ENCODE assay signal across 15 cellular contexts in the genomic region with DNA sequence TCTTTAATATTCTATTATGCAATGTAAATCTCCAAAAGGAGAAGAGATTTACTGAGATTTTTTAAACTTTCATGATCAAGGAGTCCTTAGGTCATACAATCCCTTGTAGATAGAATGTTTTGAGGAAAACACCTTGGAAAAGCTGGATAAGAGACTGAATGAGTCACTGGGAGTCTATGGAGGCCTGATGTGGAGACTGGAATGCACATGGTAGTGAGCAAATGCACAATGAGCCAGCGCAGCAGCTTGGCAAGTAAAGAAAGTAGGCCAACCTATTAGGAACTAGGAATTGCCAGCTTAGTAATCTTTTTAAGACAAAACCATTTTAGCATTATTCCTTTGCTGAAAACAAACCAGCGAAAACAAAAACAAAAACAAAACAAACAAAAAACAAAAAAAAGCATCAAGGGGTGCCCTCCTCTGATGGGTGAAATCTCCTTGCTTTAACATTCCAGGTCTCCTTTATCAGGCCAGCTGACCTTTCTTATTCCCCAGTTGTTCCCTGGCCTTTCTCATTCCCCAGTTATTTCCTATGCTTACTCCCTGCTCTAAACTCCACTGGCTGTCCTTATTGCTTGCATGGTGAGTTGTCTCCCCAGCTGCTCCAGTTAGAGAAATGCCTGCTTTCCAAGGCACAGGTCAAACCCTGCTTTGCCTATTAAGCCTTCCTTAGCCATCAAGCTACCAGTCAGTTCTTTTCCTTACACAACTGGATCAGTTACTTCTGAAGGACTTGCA.
DNase-seq lines count a peak whose midpoint lies in the region; ATAC-seq and TF ChIP-seq lines count a peak whose summit lies in the region.
"Had no signal": no experiment of that assay in that cellular context is flagged by ENCODE, and none has a peak within 500 bp of the region (broad histone marks: within the 10 kb centered on the region; RNA-seq: fewer than 3 reads in every experiment).

No MANE protein-coding gene starts in this region.

- peak overlapping the region; percentile 63 to 70 for H3K27ac ChIP-seq in thoracic aorta

- intact Hi-C loops in MCF 10A (cut with micrococcal nuclease), result no loop called here

- peak overlapping the region; percentile 2 for H3K9ac ChIP-seq in adipocyte (ENCODE audit: low read length)

- DNase-seq in GM03348 (ENCODE audit: low spot score), result peak; percentile 76
- peak; percentile 47 for DNase-seq in adipocyte (ENCODE audit: low read depth)
- peak; percentile 30 for DNase-seq in fibroblast of villous mesenchyme (ENCODE audit: low read depth)
- DNase-seq in thoracic aorta (ENCODE audit: low spot score), result no peak
- DNase-seq in NCI-H1930 (lab: John Stamatoyannopoulos, UW), result no peak
- no peak for DNase-seq in MCF 10A (ENCODE audit: unreplicated experiment)
- DNase-seq: activated CD4-positive, alpha-beta T cell treated with anti-CD3 and anti-CD28 coated beads for 36 hours; Caco-2; NCI-H1105 treated with DMSO at 0.1 percent for 48 hours; NCI-H524; stimulated activated CD4-positive, alpha-beta T cell treated with anti-CD3 and anti-CD28 coated beads, Interleukin-2, amount 100 ng/mL, for 48 hours; T-helper 17 cell had no signal

- H3K4me3 ChIP-seq in adipocyte (ENCODE audit: low read length), result peak overlapping the region; percentile 19
- H3K4me3 ChIP-seq in fibroblast of villous mesenchyme (ENCODE audit: low read depth, low read length), result no peak overlapping the region
- no peak overlapping the region for H3K4me3 ChIP-seq in thoracic aorta

- ATAC-seq in thoracic aorta (ENCODE audit: insufficient number of reproducible peaks, low FRiP score, low read depth), result peak; percentile 42
- ATAC-seq in HG02678 (IDR thresholded peaks at IDR 0.05; ENCODE audit: unreplicated experiment), result no peak
- ATAC-seq: activated CD4-positive, alpha-beta T cell treated with anti-CD3 and anti-CD28 coated beads for 36 hours; T-helper 17 cell had no signal

- no TSS peak for BruUV-seq in MCF 10A (replicated peaks; lab: Mats Ljungman, UMichigan)

- no peak overlapping the region for H3K27ac Mint-ChIP-seq in MCF 10A (ENCODE audit: low read depth, unreplicated experiment)
- H3K27ac Mint-ChIP-seq: activated CD4-positive, alpha-beta T cell treated with anti-CD3 and anti-CD28 coated beads for 36 hours; activated naive CD8-positive, alpha-beta T cell; dendritic cell treated with granulocyte-macrophage colony-stimulating factor and Interleukin-4, amounts not matched to agents 40 ng/mL and 50 ng/mL, for 4 days; T-helper 17 cell had no signal

- no peaks in the 10 kb centered on the region for H3K27me3 ChIP-seq in adipocyte (replicated peaks; ENCODE audit: control insufficient read depth, insufficient read depth, low read length)
- no peaks in the 10 kb centered on the region for H3K27me3 ChIP-seq in thoracic aorta (replicated peaks; ENCODE audit: insufficient read depth)

- TF ChIP-seq CTCF in fibroblast of villous mesenchyme (IDR thresholded peaks at IDR 0.05; ENCODE audit: insufficient read depth, low read depth, low read length) (no peak), thoracic aorta (IDR thresholded peaks at IDR 0.05) (no peak), MCF 10A (IDR thresholded peaks at IDR 0.05; ENCODE audit: unreplicated experiment) (no peak)

- no peak overlapping the region for H3K4me3 Mint-ChIP-seq in MCF 10A (ENCODE audit: unreplicated experiment)
- H3K4me3 Mint-ChIP-seq: activated CD4-positive, alpha-beta T cell treated with anti-CD3 and anti-CD28 coated beads for 36 hours; activated naive CD8-positive, alpha-beta T cell; dendritic cell treated with granulocyte-macrophage colony-stimulating factor and Interleukin-4, amounts not matched to agents 40 ng/mL and 50 ng/mL, for 4 days; T-helper 17 cell had no signal

- H3K36me3 Mint-ChIP-seq in MCF 10A (ENCODE audit: insufficient read depth, unreplicated experiment), result no peaks in the 10 kb centered on the region
- H3K36me3 Mint-ChIP-seq: activated naive CD8-positive, alpha-beta T cell had no signal

- POLR2A ChIA-PET in MCF 10A (lab: Yijun Ruan, JAX), result no interaction called here

- H3K36me3 ChIP-seq in adipocyte (ENCODE audit: control insufficient read depth, insufficient read depth, low read length, severe bottlenecking), result no peaks in the 10 kb centered on the region
- H3K36me3 ChIP-seq in thoracic aorta, result no peaks in the 10 kb centered on the region

- CTCF ChIA-PET in MCF 10A (lab: Yijun Ruan, JAX), result interaction anchor here (0.6 to 1.1 kb wide), 2 partner anchors 12 to 212 kb away, joined by 3 to 6 read pairs; no protein-coding TSS in a partner anchor

- H3K4me1 ChIP-seq in adipocyte (ENCODE audit: control insufficient read depth, insufficient read depth, low read length), result peaks cover 50% of the 10 kb centered on the region
- H3K4me1 ChIP-seq in thoracic aorta (ENCODE audit: control insufficient read depth in 1 of 2, low read depth in 2 of 2), result peaks cover 44 to 75% of the 10 kb centered on the region in 2 donors

- H3K9me3 ChIP-seq in adipocyte (ENCODE audit: control insufficient read depth, low read length) (no peaks in the 10 kb centered on the region), thoracic aorta (no peaks in the 10 kb centered on the region)
- H3K9me3 ChIP-seq: Caco-2 had no signal

- no peaks in the 10 kb centered on the region for H3K27me3 Mint-ChIP-seq in MCF 10A (ENCODE audit: insufficient read depth, unreplicated experiment)
- H3K27me3 Mint-ChIP-seq: dendritic cell treated with granulocyte-macrophage colony-stimulating factor and Interleukin-4, amounts not matched to agents 40 ng/mL and 50 ng/mL, for 4 days had no signal

- H3K9me3 Mint-ChIP-seq in MCF 10A (ENCODE audit: unreplicated experiment), result no peaks in the 10 kb centered on the region
- H3K9me3 Mint-ChIP-seq: dendritic cell treated with granulocyte-macrophage colony-stimulating factor and Interleukin-4, amounts not matched to agents 40 ng/mL and 50 ng/mL, for 4 days had no signal

- peaks cover 6% of the 10 kb centered on the region for H3K4me1 Mint-ChIP-seq in MCF 10A (ENCODE audit: insufficient read depth, unreplicated experiment)
- H3K4me1 Mint-ChIP-seq: activated CD4-positive, alpha-beta T cell treated with anti-CD3 and anti-CD28 coated beads for 36 hours; T-helper 17 cell had no signal

Comparison
In these comparisons a context has a peak if more than half of its experiments do, and no peak if none do; other contexts are left out.
1. DNase-seq: peak in GM03348 (single experiment), adipocyte (single experiment) and fibroblast of villous mesenchyme (single experiment); none in thoracic aorta (single experiment), NCI-H1930 (0 of 2) and MCF 10A (single experiment).